ENCODE assay signal across 18 cellular contexts in the genomic region with DNA sequence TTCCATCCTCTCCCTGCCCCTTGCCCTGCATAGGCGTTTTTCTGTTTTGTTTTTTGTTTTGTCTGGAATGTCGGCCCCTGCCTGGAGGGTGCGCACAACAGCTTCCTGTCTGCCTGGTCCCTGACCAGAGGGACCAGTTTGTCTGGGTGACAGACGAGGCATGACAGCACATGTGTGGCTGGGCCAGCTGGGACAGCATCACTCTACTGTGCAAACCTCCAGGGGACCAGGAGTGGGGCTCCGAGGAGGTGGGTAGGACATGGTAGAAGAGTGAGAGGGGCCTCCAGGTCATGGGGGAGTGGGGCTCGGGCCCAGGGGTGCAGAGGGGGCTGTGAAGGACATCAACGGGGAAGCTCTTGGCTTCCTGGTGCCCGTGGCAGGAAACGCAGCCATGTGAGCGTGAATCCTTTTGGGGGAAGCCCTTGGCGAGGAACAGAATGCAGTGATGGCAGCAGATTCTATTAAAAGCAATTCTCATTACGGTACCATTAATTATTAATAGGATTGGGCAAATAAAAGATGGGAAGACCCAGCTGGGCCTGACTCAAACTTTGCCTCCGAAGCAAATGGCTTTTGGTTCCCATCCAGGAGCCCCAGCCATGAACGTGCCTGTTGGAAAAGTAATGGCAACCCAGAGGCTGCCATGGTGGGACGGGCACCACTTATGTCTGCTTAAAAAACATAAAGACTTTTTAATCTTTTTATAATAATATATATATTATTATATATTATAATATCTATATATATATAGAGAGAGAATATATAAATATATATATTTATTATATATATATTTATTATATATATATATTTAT.
A peak's percentile ranks its signal among the peaks of the same experiment; 100 is the strongest.
DNase-seq lines count a peak whose midpoint lies in the region; ATAC-seq and TF ChIP-seq lines count a peak whose summit lies in the region.
"Had no signal": no experiment of that assay in that cellular context is flagged by ENCODE, and none has a peak within 500 bp of the region (broad histone marks: within the 10 kb centered on the region; RNA-seq: fewer than 3 reads in every experiment).

No MANE protein-coding gene starts in this region.

- no peak overlapping the region for H2AFZ ChIP-seq in PC-3 (ENCODE audit: low read length)

- H3K4me1 ChIP-seq in PC-3 (ENCODE audit: insufficient read depth, low read length) (no peaks in the 10 kb centered on the region), transverse colon (no peaks in the 10 kb centered on the region)
- H3K4me1 ChIP-seq: ascending aorta had no signal

- H3K9me3 Mint-ChIP-seq in progenitor cell of endocrine pancreas (ENCODE audit: low read depth), result no peaks in the 10 kb centered on the region
- no peaks in the 10 kb centered on the region for H3K9me3 Mint-ChIP-seq in T-helper 2 cell treated with Interferon-gamma antibody and Interleukin-4, amounts not matched to agents 5 μg/mL and 100 μg/mL, for 36 hours
- H3K9me3 Mint-ChIP-seq: activated T-helper 1 cell treated with anti-CD3 and anti-CD28 coated beads, Interleukin-12 subunit alpha, Interleukin-12 subunit beta, Interleukin-2, Interleukin-4 antibody, amounts not matched to agents 30 ng/mL and 10 ng/mL and 1 ng/mL, durations not matched to agents 14 hours and 24 hours and 36 hours had no signal

- H3F3A ChIP-seq in PC-3 (ENCODE audit: low read length, unreplicated experiment), result no peaks in the 10 kb centered on the region

- no peaks in the 10 kb centered on the region for H3K27me3 ChIP-seq in PC-3 (ENCODE audit: low read length)
- H3K27me3 ChIP-seq in transverse colon, result no peaks in the 10 kb centered on the region
- H3K27me3 ChIP-seq: ascending aorta, neutrophil, spleen, tibial artery had no signal

- H3K36me3 Mint-ChIP-seq in progenitor cell of endocrine pancreas (ENCODE audit: insufficient read depth), result no peaks in the 10 kb centered on the region
- H3K36me3 Mint-ChIP-seq in T-helper 2 cell treated with Interferon-gamma antibody and Interleukin-4, amounts not matched to agents 5 μg/mL and 100 μg/mL, for 36 hours (ENCODE audit: low read depth), result no peaks in the 10 kb centered on the region

- ATAC-seq in PC-3, result no peak; the same call in 1 of the 2 replicates
- ATAC-seq: left colon had no signal

- H3K79me2 ChIP-seq in PC-3 (ENCODE audit: low read length), result no peaks in the 10 kb centered on the region

- no peak overlapping the region for H3K4me2 ChIP-seq in PC-3 (ENCODE audit: low read length)

- intact Hi-C loops in PC-3 (cut with micrococcal nuclease), result no loop called here
- intact Hi-C loops in transverse colon (cut with DNase I; ENCODE audit: low total_unique reads), result no loop called here
- intact Hi-C loops in posterior vena cava (cut with DNase I), result no loop called here

- H4K20me1 ChIP-seq in PC-3 (ENCODE audit: low read length), result no peaks in the 10 kb centered on the region

- 71 to 93% methylated on average over 8 to 15 of the region's 15 CpGs for WGBS in transverse colon (ENCODE audit: low coverage in 1 of 2), 2 donors

- no peak overlapping the region for H3K4me3 Mint-ChIP-seq in progenitor cell of endocrine pancreas (ENCODE audit: low read depth)
- H3K4me3 Mint-ChIP-seq in T-helper 2 cell treated with Interferon-gamma antibody and Interleukin-4, amounts not matched to agents 5 μg/mL and 100 μg/mL, for 36 hours, result no peak overlapping the region
- H3K4me3 Mint-ChIP-seq: activated T-helper 1 cell treated with anti-CD3 and anti-CD28 coated beads, Interleukin-12 subunit alpha, Interleukin-12 subunit beta, Interleukin-2, Interleukin-4 antibody, amounts not matched to agents 30 ng/mL and 10 ng/mL and 1 ng/mL, durations not matched to agents 14 hours and 24 hours and 36 hours had no signal

- peaks cover 7% of the 10 kb centered on the region for H3K4me1 Mint-ChIP-seq in progenitor cell of endocrine pancreas (ENCODE audit: low read depth)
- H3K4me1 Mint-ChIP-seq in T-helper 2 cell treated with Interferon-gamma antibody and Interleukin-4, amounts not matched to agents 5 μg/mL and 100 μg/mL, for 36 hours (ENCODE audit: low read depth), result no peaks in the 10 kb centered on the region

- DNase-seq in NCI-H1417 (lab: John Stamatoyannopoulos, UW) (peak in 2 of 3 experiments; percentile 24 to 37), NCI-H1417 treated with DMSO at 0.1 percent for 48 hours (lab: John Stamatoyannopoulos, UW) (no peak), PC-3 (peak; percentile 56), glomerular visceral epithelial cell (ENCODE audit: extremely low spot score) (peak; percentile 41), progenitor cell of endocrine pancreas (ENCODE audit: low spot score, unreplicated experiment) (no peak), transverse colon (no peak), posterior vena cava (ENCODE audit: low spot score) (no peak)
- no peak for DNase-seq in T-helper 2 cell treated with Interferon-gamma antibody and Interleukin-4, amounts not matched to agents 5 μg/mL and 100 μg/mL, for 36 hours (ENCODE audit: low spot score)
- DNase-seq: 8988T; activated CD4-positive, alpha-beta T cell treated with anti-CD3 and anti-CD28 coated beads, Interleukin-2, amount 50 U/mL, for 1 hour; effector memory CD4-positive, alpha-beta T cell; left colon; NCI-H1436; spleen; tibial artery had no signal

- H3K36me3 ChIP-seq in PC-3 (ENCODE audit: low read depth, low read length), result no peaks in the 10 kb centered on the region
- H3K36me3 ChIP-seq in transverse colon, result no peaks in the 10 kb centered on the region
- H3K36me3 ChIP-seq: ascending aorta, neutrophil, spleen, tibial artery had no signal

- no TSS peak for BruUV-seq in PC-3 (replicated peaks; lab: Mats Ljungman, UMichigan)

- no peaks in the 10 kb centered on the region for H3K9me2 ChIP-seq in PC-3 (replicated peaks; ENCODE audit: low read length)

- H3K9me3 ChIP-seq in PC-3 (ENCODE audit: low read length) (no peaks in the 10 kb centered on the region), transverse colon (no peaks in the 10 kb centered on the region)
- H3K9me3 ChIP-seq: ascending aorta, neutrophil, spleen, tibial artery had no signal

- POLR2A ChIA-PET in PC-3 (lab: Charles Lee; ENCODE audit: unreplicated experiment), result no interaction called here

- TF ChIP-seq POLR2A in transverse colon (IDR thresholded peaks at IDR 0.05), result no peak

- no peak overlapping the region for H3K9ac ChIP-seq in PC-3 (ENCODE audit: low read length)

- no peak overlapping the region for H3K27ac ChIP-seq in PC-3 (ENCODE audit: low read length)
- H3K27ac ChIP-seq in transverse colon, result no peak overlapping the region
- H3K27ac ChIP-seq: ascending aorta, neutrophil, spleen, tibial artery had no signal

- TF ChIP-seq CTCF in PC-3 (conservative IDR thresholded peaks at IDR 0.05; ENCODE audit: low read depth, low read length), result peak; percentile 32; the same call in 1 of the 2 replicates
- TF ChIP-seq CTCF in progenitor cell of endocrine pancreas (IDR thresholded peaks at IDR 0.05; ENCODE audit: unreplicated experiment), result no peak
- no peak for TF ChIP-seq CTCF in transverse colon (IDR thresholded peaks at IDR 0.05)

- H3K4me3 ChIP-seq in PC-3 (ENCODE audit: low read length) (no peak overlapping the region), transverse colon (no peak overlapping the region)
- H3K4me3 ChIP-seq: ascending aorta, spleen, tibial artery had no signal

- H3K27me3 Mint-ChIP-seq in progenitor cell of endocrine pancreas, result no peaks in the 10 kb centered on the region
- peaks cover 6% of the 10 kb centered on the region for H3K27me3 Mint-ChIP-seq in T-helper 2 cell treated with Interferon-gamma antibody and Interleukin-4, amounts not matched to agents 5 μg/mL and 100 μg/mL, for 36 hours (ENCODE audit: low read depth)

- CTCF ChIA-PET in PC-3 (lab: Charles Lee), result no interaction called here

- no peak for TF ChIP-seq EP300 in transverse colon (IDR thresholded peaks at IDR 0.05; ENCODE audit: low read depth)

- in situ Hi-C loops in transverse colon (cut with MboI; ENCODE audit: low pct_ligation_motif_present in 1 of 4, low pct_unique_long_range_greater_than_20kb in 1 of 4, low sequenced_read_pairs in 3 of 4), result no loop called here

- peak overlapping the region; percentile 84 for H3K27ac Mint-ChIP-seq in progenitor cell of endocrine pancreas
- H3K27ac Mint-ChIP-seq in T-helper 2 cell treated with Interferon-gamma antibody and Interleukin-4, amounts not matched to agents 5 μg/mL and 100 μg/mL, for 36 hours, result no peak overlapping the region
- H3K27ac Mint-ChIP-seq: activated T-helper 1 cell treated with anti-CD3 and anti-CD28 coated beads, Interleukin-12 subunit alpha, Interleukin-12 subunit beta, Interleukin-2, Interleukin-4 antibody, amounts not matched to agents 30 ng/mL and 10 ng/mL and 1 ng/mL, durations not matched to agents 14 hours and 24 hours and 36 hours had no signal

Comparison
In these comparisons a context has a peak if more than half of its experiments do, and no peak if none do; other contexts are left out.
1. DNase-seq: peak in NCI-H1417 (2 of 3), PC-3 (single experiment) and glomerular visceral epithelial cell (single experiment); none in NCI-H1417 treated with DMSO at 0.1 percent for 48 hours (single experiment), progenitor cell of endocrine pancreas (single experiment), transverse colon (single experiment), T-helper 2 cell treated with Interferon-gamma antibody and Interleukin-4, amounts not matched to agents 5 μg/mL and 100 μg/mL, for 36 hours (single experiment) and posterior vena cava (single experiment).